ENCODE assay signal across 1 cellular context in the genomic region with DNA sequence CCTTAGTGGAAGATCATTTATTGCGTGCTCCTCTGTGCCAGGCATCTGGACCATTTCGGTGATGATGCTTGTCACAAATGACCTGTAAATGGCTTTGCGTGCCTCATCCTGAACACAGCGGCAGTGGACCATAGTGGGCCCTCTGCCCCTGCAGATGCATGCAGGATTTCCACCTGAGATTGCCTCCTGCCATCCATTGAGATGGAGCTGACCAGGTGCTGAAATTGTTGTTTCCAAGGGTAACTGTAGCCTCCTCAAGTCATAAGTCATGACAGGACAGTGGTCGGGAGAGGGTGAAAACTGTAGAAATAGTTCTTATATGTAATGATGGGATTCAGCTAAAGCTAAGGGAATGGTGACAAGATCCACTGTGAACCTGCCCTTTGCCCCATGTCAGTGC.
A peak's percentile ranks its signal among the peaks of the same experiment; 100 is the strongest.
TF ChIP-seq lines count a peak whose summit lies in the region.

No MANE protein-coding gene starts in this region.

TF ChIP-seq in GM23338, 12 proteins besides CTCF, POLR2A, EP300 and RAD21 (continued from another document):
- TF ChIP-seq, protein P1, sequence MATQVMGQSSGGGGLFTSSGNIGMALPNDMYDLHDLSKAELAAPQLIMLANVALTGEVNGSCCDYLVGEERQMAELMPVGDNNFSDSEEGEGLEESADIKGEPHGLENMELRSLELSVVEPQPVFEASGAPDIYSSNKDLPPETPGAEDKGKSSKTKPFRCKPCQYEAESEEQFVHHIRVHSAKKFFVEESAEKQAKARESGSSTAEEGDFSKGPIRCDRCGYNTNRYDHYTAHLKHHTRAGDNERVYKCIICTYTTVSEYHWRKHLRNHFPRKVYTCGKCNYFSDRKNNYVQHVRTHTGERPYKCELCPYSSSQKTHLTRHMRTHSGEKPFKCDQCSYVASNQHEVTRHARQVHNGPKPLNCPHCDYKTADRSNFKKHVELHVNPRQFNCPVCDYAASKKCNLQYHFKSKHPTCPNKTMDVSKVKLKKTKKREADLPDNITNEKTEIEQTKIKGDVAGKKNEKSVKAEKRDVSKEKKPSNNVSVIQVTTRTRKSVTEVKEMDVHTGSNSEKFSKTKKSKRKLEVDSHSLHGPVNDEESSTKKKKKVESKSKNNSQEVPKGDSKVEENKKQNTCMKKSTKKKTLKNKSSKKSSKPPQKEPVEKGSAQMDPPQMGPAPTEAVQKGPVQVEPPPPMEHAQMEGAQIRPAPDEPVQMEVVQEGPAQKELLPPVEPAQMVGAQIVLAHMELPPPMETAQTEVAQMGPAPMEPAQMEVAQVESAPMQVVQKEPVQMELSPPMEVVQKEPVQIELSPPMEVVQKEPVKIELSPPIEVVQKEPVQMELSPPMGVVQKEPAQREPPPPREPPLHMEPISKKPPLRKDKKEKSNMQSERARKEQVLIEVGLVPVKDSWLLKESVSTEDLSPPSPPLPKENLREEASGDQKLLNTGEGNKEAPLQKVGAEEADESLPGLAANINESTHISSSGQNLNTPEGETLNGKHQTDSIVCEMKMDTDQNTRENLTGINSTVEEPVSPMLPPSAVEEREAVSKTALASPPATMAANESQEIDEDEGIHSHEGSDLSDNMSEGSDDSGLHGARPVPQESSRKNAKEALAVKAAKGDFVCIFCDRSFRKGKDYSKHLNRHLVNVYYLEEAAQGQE (IDR thresholded peaks at IDR 0.05; ENCODE audit: unreplicated experiment): peak; percentile 65
